In the genomic region with DNA sequence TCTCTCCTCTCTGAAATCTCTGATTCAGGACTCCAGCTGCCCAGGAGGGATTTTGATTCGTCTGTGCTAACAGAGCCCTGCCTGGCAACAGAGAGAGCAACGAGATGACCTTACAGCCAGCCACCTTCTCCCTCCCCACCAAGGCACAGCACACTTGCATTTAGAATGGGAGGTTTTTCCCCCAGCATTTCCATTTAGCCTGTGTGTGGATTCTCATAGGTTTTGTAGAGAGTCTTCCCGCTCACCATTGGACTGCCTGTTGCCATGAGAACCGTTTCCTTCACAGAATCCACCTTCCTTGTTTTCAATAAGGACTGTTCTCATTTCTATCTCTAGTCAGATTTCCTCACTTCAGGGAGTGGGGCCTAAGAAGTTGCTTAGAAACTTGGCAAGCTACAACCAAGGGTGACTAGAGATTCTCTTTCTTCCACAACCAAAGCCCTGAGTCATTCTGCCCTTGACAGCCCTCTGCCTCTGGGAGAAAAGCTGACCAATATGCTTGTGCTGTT, we compare ENCODE assay signal across 8 cellular contexts. TPM values are rescaled to one million over a fixed set of nuclear protein-coding genes. Genes with fewer than 3 reads are reported as not detected.
DNase-seq lines count a peak whose midpoint lies in the region.

No MANE protein-coding gene starts in this region.

- DNase-seq in AG08395 (ENCODE audit: low spot score) (peak; percentile 95), H4 (ENCODE audit: low spot score) (peak; percentile 29), iris pigment epithelial cell (ENCODE audit: low read depth) (peak; percentile 98), cerebellum (ENCODE audit: low spot score) (no peak), DMS53 treated with DMSO at 0.1 percent for 48 hours (lab: John Stamatoyannopoulos, UW; ENCODE audit: unreplicated experiment) (no peak), NCI-H1436 treated with DMSO at 0.1 percent for 48 hours (lab: John Stamatoyannopoulos, UW) (no peak), NCI-H748 (lab: John Stamatoyannopoulos, UW; ENCODE audit: unreplicated experiment) (no peak)

- H3K27ac ChIP-seq in angular gyrus (ENCODE audit: low read depth, low read length), result peak overlapping the region; percentile 3

RNA-seq across cellular contexts. Expression of a gene that starts 5.8 kb away (rescaled TPM):
- 5.9 and 12.1 TPM in 2 replicates for total RNA-seq in H4 (2014; rRNA removed; shearing (Covaris generic))
- total RNA-seq in cerebellum, result 2.5 TPM

RNA-seq across cellular contexts. Expression of a gene that starts 42.8 kb away (rescaled TPM):
- 2.6 and 3.8 TPM in 2 replicates for total RNA-seq in H4 (2014; rRNA removed; shearing (Covaris generic))
- 2.7 TPM for total RNA-seq in cerebellum

Comparison
In these comparisons a context has a peak if more than half of its experiments do, and no peak if none do; other contexts are left out.
1. DNase-seq: peak in AG08395 (single experiment), H4 (single experiment) and iris pigment epithelial cell (single experiment); none in cerebellum (single experiment), DMS53 treated with DMSO at 0.1 percent for 48 hours (single experiment), NCI-H1436 treated with DMSO at 0.1 percent for 48 hours (single experiment) and NCI-H748 (single experiment).